Comparison of ENCODE assay signal across 15 cellular contexts in genomic region chr1:29272171-29272907, GRCh38. TPM values are rescaled to one million over a fixed set of nuclear protein-coding genes. Genes with fewer than 3 reads are reported as not detected.
DNase-seq lines count a peak whose midpoint lies in the region; ATAC-seq and TF ChIP-seq lines count a peak whose summit lies in the region.
"Had no signal": no experiment of that assay in that cellular context is flagged by ENCODE, and none has a peak within 500 bp of the region (broad histone marks: within the 10 kb centered on the region; RNA-seq: fewer than 3 reads in every experiment).

No MANE protein-coding gene starts in this region.

- H3K9me3 Mint-ChIP-seq in endodermal cell, result peaks cover 4% of the 10 kb centered on the region
- H3K9me3 Mint-ChIP-seq in effector memory CD8-positive, alpha-beta T cell, result no peaks in the 10 kb centered on the region
- H3K9me3 Mint-ChIP-seq: activated naive CD8-positive, alpha-beta T cell treated with anti-CD3 and anti-CD28 coated beads, Interleukin-2, amount 50 U/mL, for 24 hours had no signal

- H3K27ac Mint-ChIP-seq in endodermal cell, result peak overlapping the region; percentile 87
- H3K27ac Mint-ChIP-seq in effector memory CD8-positive, alpha-beta T cell, result peak overlapping the region in 1 of 2 donors; percentile 56
- H3K27ac Mint-ChIP-seq: activated naive CD8-positive, alpha-beta T cell treated with anti-CD3 and anti-CD28 coated beads, Interleukin-2, amount 50 U/mL, for 24 hours; naive thymus-derived CD8-positive, alpha-beta T cell had no signal

- H2AFZ ChIP-seq in osteoblast (ENCODE audit: low read length), result no peak overlapping the region

- peak overlapping the region; percentile 40 for H3K4me3 Mint-ChIP-seq in endodermal cell
- no peak overlapping the region for H3K4me3 Mint-ChIP-seq in effector memory CD8-positive, alpha-beta T cell
- H3K4me3 Mint-ChIP-seq: activated naive CD8-positive, alpha-beta T cell treated with anti-CD3 and anti-CD28 coated beads, Interleukin-2, amount 50 U/mL, for 24 hours; naive thymus-derived CD8-positive, alpha-beta T cell had no signal

- no peaks in the 10 kb centered on the region for H4K20me1 ChIP-seq in osteoblast (ENCODE audit: insufficient read depth, low read length)

- peaks cover 25% of the 10 kb centered on the region for H3K4me1 Mint-ChIP-seq in endodermal cell
- no peaks in the 10 kb centered on the region for H3K4me1 Mint-ChIP-seq in effector memory CD8-positive, alpha-beta T cell (ENCODE audit: low read depth in 2 of 2)
- H3K4me1 Mint-ChIP-seq: activated naive CD8-positive, alpha-beta T cell treated with anti-CD3 and anti-CD28 coated beads, Interleukin-2, amount 50 U/mL, for 24 hours; naive thymus-derived CD8-positive, alpha-beta T cell had no signal

- ATAC-seq in activated CD4-positive, CD25-positive, alpha-beta regulatory T cell treated with anti-CD3 and anti-CD28 coated beads, Interleukin-2, amount 50 U/mL, for 24 hours, result no peak
- ATAC-seq in effector memory CD8-positive, alpha-beta T cell (replicated peaks), result no peak
- no peak for ATAC-seq in GM21723 (IDR thresholded peaks at IDR 0.05; ENCODE audit: unreplicated experiment)
- ATAC-seq: activated naive CD8-positive, alpha-beta T cell treated with anti-CD3 and anti-CD28 coated beads, Interleukin-2, amount 50 U/mL, for 24 hours; naive thymus-derived CD8-positive, alpha-beta T cell had no signal

- no peaks in the 10 kb centered on the region for H3K79me2 ChIP-seq in osteoblast (ENCODE audit: insufficient read depth, low read length)

- TF ChIP-seq RAD21 in Ishikawa (IDR thresholded peaks at IDR 0.05; ENCODE audit: low read depth), result no peak

- H3K27me3 ChIP-seq in AG04450 (ENCODE audit: control insufficient read depth, insufficient read depth, low read length), result no peaks in the 10 kb centered on the region
- H3K27me3 ChIP-seq in endodermal cell (ENCODE audit: control insufficient read depth, insufficient read depth, low read length, poor library complexity, severe bottlenecking), result no peaks in the 10 kb centered on the region
- no peaks in the 10 kb centered on the region for H3K27me3 ChIP-seq in osteoblast (ENCODE audit: insufficient read depth, low read length)
- H3K27me3 ChIP-seq: thyroid gland had no signal

- H3K4me1 ChIP-seq in endodermal cell (ENCODE audit: control insufficient read depth, insufficient read depth, low read length) (peaks cover 4% of the 10 kb centered on the region), osteoblast (ENCODE audit: insufficient read depth, low read length) (peaks cover 12% of the 10 kb centered on the region)

- POLR2A ChIA-PET in AG04450 (lab: Yijun Ruan, JAX), result interaction anchor here (0.5 kb wide), 1 partner anchor 19 kb away, joined by 3 read pairs; no protein-coding TSS in a partner anchor

- TF ChIP-seq CTCF in AG04450 (IDR thresholded peaks at IDR 0.05; ENCODE audit: low read depth, low read length) (no peak), endodermal cell (conservative IDR thresholded peaks at IDR 0.05) (no peak), osteoblast (IDR thresholded peaks at IDR 0.05; ENCODE audit: extremely low read depth, low read depth, low read length) (no peak)

- DNase-seq in AG04450 (ENCODE audit: low read depth, low spot score) (no peak), endodermal cell (peak; percentile 46), osteoblast (ENCODE audit: insufficient read length, low spot score, missing footprints) (no peak), hepatic stellate cell (ENCODE audit: low spot score) (no peak)
- DNase-seq in effector memory CD8-positive, alpha-beta T cell, result no peak
- DNase-seq: activated CD4-positive, alpha-beta T cell treated with anti-CD3 and anti-CD28 coated beads for 4 hours; activated naive CD8-positive, alpha-beta T cell treated with anti-CD3 and anti-CD28 coated beads, Interleukin-2, amount 50 U/mL, for 24 hours; MM.1S; stimulated activated CD4-positive, alpha-beta T cell treated with anti-CD3 and anti-CD28 coated beads, Interleukin-4, amount 100 ng/mL, for 1 hour had no signal

- H3K4me2 ChIP-seq in osteoblast (ENCODE audit: insufficient read depth, low read length), result peak overlapping the region; percentile 65

- no peak for TF ChIP-seq EP300 in Ishikawa (IDR thresholded peaks at IDR 0.05; ENCODE audit: borderline replicate concordance)

- H3K27ac ChIP-seq in AG04450 (ENCODE audit: low read depth, low read length) (peak overlapping the region; percentile 31), endodermal cell (ENCODE audit: low read depth, low read length) (peak overlapping the region; percentile 31), osteoblast (ENCODE audit: low read depth, low read length) (no peak overlapping the region)
- H3K27ac ChIP-seq: thyroid gland had no signal

- H3K9me3 ChIP-seq in AG04450 (ENCODE audit: control insufficient read depth, insufficient read depth, low read length), result 0 out of 2 replicates have a peak, but pooled peaks cover 4% of the 10 kb centered on the region
- no peaks in the 10 kb centered on the region for H3K9me3 ChIP-seq in endodermal cell (ENCODE audit: control insufficient read depth, low read length)
- H3K9me3 ChIP-seq in osteoblast (ENCODE audit: low read depth, low read length), result no peaks in the 10 kb centered on the region
- H3K9me3 ChIP-seq: thyroid gland had no signal

- H3K4me3 ChIP-seq in AG04450 (ENCODE audit: low read depth, low read length) (no peak overlapping the region), endodermal cell (ENCODE audit: low read length) (no peak overlapping the region), osteoblast (ENCODE audit: insufficient read depth, low read length) (no peak overlapping the region)
- H3K4me3 ChIP-seq: heart right ventricle, thyroid gland had no signal

- H3K36me3 ChIP-seq in endodermal cell (ENCODE audit: control insufficient read depth, insufficient read depth, low read length) (no peaks in the 10 kb centered on the region), osteoblast (ENCODE audit: insufficient read depth, low read length) (no peaks in the 10 kb centered on the region)
- H3K36me3 ChIP-seq: thyroid gland had no signal

- no peaks in the 10 kb centered on the region for H3K27me3 Mint-ChIP-seq in endodermal cell (ENCODE audit: insufficient read depth)
- peaks cover 42 to 74% of the 10 kb centered on the region in 2 donors for H3K27me3 Mint-ChIP-seq in effector memory CD8-positive, alpha-beta T cell

- CTCF ChIA-PET in AG04450 (lab: Charles Lee), result interaction anchor here (1.0 kb wide), 1 partner anchor 520 kb away, joined by 3 read pairs; no protein-coding TSS in a partner anchor

- H3K36me3 Mint-ChIP-seq in endodermal cell (ENCODE audit: low read depth), result peaks cover 23% of the 10 kb centered on the region
- H3K36me3 Mint-ChIP-seq in effector memory CD8-positive, alpha-beta T cell (ENCODE audit: insufficient read depth), result no peaks in the 10 kb centered on the region
- H3K36me3 Mint-ChIP-seq: naive thymus-derived CD8-positive, alpha-beta T cell had no signal

- WGBS in endodermal cell (ENCODE audit: insufficient coverage in 1 of 2, insufficient read length in 1 of 2), 2 experiments, result 47 to 83% methylated on average over 2 to 6 of the region's 6 CpGs

- no peak overlapping the region for H3K9ac ChIP-seq in endodermal cell (ENCODE audit: extremely low read depth, low read length, poor library complexity, severe bottlenecking)

TF ChIP-seq in Ishikawa, 13 proteins besides CTCF, POLR2A, EP300 and RAD21:
- TF ChIP-seq CEBPB (IDR thresholded peaks at IDR 0.05) (no peak), TEAD4 (IDR thresholded peaks at IDR 0.05) (peak; percentile 44; the same call in 1 of the 2 replicates)

RNA-seq across cellular contexts. Expression of gene PTPRU, which starts 36.0 kb away (rescaled TPM):
- 7.8 and 9.7 TPM in 2 replicates for polyA plus RNA-seq in AG04450 (2011; rRNA removed)
- 18.5 and 23.1 TPM in 2 replicates for polyA minus RNA-seq in AG04450 (2011; rRNA and poly(A)+ RNA removed)
- total RNA-seq in endodermal cell (10 to 100 TPM; 49.8 to 73.1 TPM), osteoblast (9.4 and 16.2 TPM in 2 replicates)
- polyA plus RNA-seq in endodermal cell (2013, experiment 1 of 2), result 39.5 TPM
- polyA plus RNA-seq in endodermal cell (2013, experiment 2 of 2), result 36.6 TPM
- total RNA-seq: naive thymus-derived CD8-positive, alpha-beta T cell had no signal

RNA-seq across cellular contexts. Expression of gene MECR, which starts 41.6 kb away (rescaled TPM):
- polyA plus RNA-seq in AG04450 (2011; rRNA removed), result 18.2 and 23.4 TPM in 2 replicates
- polyA minus RNA-seq in AG04450 (2011; rRNA and poly(A)+ RNA removed), result 27.4 and 35.4 TPM in 2 replicates
- total RNA-seq in endodermal cell (10 to 100 TPM; 33.3 to 38.2 TPM), osteoblast (23.5 and 25.6 TPM in 2 replicates)
- 35.9 TPM for polyA plus RNA-seq in endodermal cell (2013, experiment 1 of 2)
- 30.3 TPM for polyA plus RNA-seq in endodermal cell (2013, experiment 2 of 2)
